In genomic region chr10:7752251-7752650, GRCh38 we compare ENCODE assay signal across 9 cellular contexts. TPM values are rescaled to one million over a fixed set of nuclear protein-coding genes. Genes with fewer than 3 reads are reported as not detected.
"Had no signal": no experiment of that assay in that cellular context is flagged by ENCODE, and none has a peak within 500 bp of the region (broad histone marks: within the 10 kb centered on the region; RNA-seq: fewer than 3 reads in every experiment).

No MANE protein-coding gene starts in this region.

- H3K4me3 ChIP-seq: GM12878 had no signal

- ATAC-seq: GM12878 had no signal

- FAIRE-seq: G401.6, GM12878, GM12891, GM12892, GM18507, GM19239 had no signal

- DNase-seq: GDM1, GF-D8 had no signal

RNA-seq across cellular contexts. Expression of gene ITIH2, which starts 49.1 kb away (rescaled TPM):
- total RNA-seq: G401 had no signal
